9 cellular contexts compared by ENCODE assay signal in the genomic region with DNA sequence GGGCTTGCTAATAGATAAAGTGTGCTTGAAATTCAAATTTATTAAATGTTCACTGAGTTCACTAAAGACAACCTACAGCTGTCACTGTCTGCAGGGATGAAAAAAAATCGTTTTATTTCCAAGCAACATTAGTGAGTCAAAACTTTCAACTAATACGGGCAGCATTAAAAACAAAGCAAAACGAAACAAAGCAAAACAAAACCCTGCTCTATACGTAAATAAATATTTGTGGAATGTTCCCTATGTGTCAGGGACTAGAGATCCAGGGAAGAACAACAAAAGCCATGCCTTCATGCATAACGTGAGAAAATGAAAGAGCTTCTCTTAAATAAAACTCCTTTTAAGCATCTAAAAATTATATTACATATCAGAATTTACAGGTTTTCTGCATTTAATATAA. TPM values are rescaled to one million over a fixed set of nuclear protein-coding genes. Genes with fewer than 3 reads are reported as not detected.
A peak's percentile ranks its signal among the peaks of the same experiment; 100 is the strongest.
DNase-seq lines count a peak whose midpoint lies in the region; ATAC-seq and TF ChIP-seq lines count a peak whose summit lies in the region.
"Had no signal": no experiment of that assay in that cellular context is flagged by ENCODE, and none has a peak within 500 bp of the region (broad histone marks: within the 10 kb centered on the region; RNA-seq: fewer than 3 reads in every experiment).

No MANE protein-coding gene starts in this region.

- H3K36me3 ChIP-seq in ascending aorta (no peaks in the 10 kb centered on the region), liver (ENCODE audit: control insufficient read depth in 4 of 4, insufficient read depth in 3 of 4, low read depth in 1 of 4, low read length in 3 of 4) (no peaks in the 10 kb centered on the region), transverse colon (no peaks in the 10 kb centered on the region)

- ATAC-seq in GM19351 (IDR thresholded peaks at IDR 0.05; ENCODE audit: unreplicated experiment) = no peak
- ATAC-seq in GM21381 (IDR thresholded peaks at IDR 0.05; ENCODE audit: unreplicated experiment) = no peak

- CTCF ChIA-PET in activated naive CD4-positive, alpha-beta T cell treated with anti-CD3 and anti-CD28 coated beads, Interleukin-2, amount 10 ng/mL, durations not matched to agents 7 days and 5 days (lab: Charles Lee) = no interaction called here

- intact Hi-C loops in ascending aorta (cut with DNase I) (no loop called here), transverse colon (cut with DNase I; ENCODE audit: low total_unique reads) (no loop called here)

- H3K36me3 Mint-ChIP-seq in activated naive CD4-positive, alpha-beta T cell treated with anti-CD3 and anti-CD28 coated beads, Interleukin-2, amount 10 ng/mL, durations not matched to agents 7 days and 5 days = no peaks in the 10 kb centered on the region

- H3K9me3 Mint-ChIP-seq in activated naive CD4-positive, alpha-beta T cell treated with anti-CD3 and anti-CD28 coated beads, Interleukin-2, amount 10 ng/mL, durations not matched to agents 7 days and 5 days = no peaks in the 10 kb centered on the region

- peak overlapping the region; percentile 25 for H3K4me3 Mint-ChIP-seq in activated naive CD4-positive, alpha-beta T cell treated with anti-CD3 and anti-CD28 coated beads, Interleukin-2, amount 10 ng/mL, durations not matched to agents 7 days and 5 days

- no peak for TF ChIP-seq POLR2A in transverse colon (IDR thresholded peaks at IDR 0.05)

- no peak for DNase-seq in activated naive CD4-positive, alpha-beta T cell treated with anti-CD3 and anti-CD28 coated beads, Interleukin-2, amount 10 ng/mL, durations not matched to agents 7 days and 5 days
- no peak for DNase-seq in activated naive CD4-positive, alpha-beta T cell treated with anti-CD3 and anti-CD28 coated beads, Interleukin-2, amount 50 U/mL, for 16 hours
- DNase-seq in ascending aorta (ENCODE audit: low spot score in 2 of 2) (no peak), transverse colon (no peak), NCI-H345 (lab: John Stamatoyannopoulos, UW) (no peak)

- no peak overlapping the region for H3K27ac Mint-ChIP-seq in activated naive CD4-positive, alpha-beta T cell treated with anti-CD3 and anti-CD28 coated beads, Interleukin-2, amount 10 ng/mL, durations not matched to agents 7 days and 5 days

- H3K9ac ChIP-seq in liver (ENCODE audit: low read depth in 1 of 2, low read length in 2 of 2) = peak overlapping the region in 1 of 2 donors; percentile 44

- H3K27me3 ChIP-seq in ascending aorta = no peaks in the 10 kb centered on the region
- H3K27me3 ChIP-seq in liver (ENCODE audit: control insufficient read depth in 4 of 4, insufficient read depth in 4 of 4, low read length in 3 of 4) = peaks cover 0 to 7% (median 2%) of the 10 kb centered on the region in 4 donors
- peaks cover 31% of the 10 kb centered on the region for H3K27me3 ChIP-seq in transverse colon

- H3K27ac ChIP-seq in ascending aorta = no peak overlapping the region
- H3K27ac ChIP-seq in liver (ENCODE audit: low read depth in 1 of 2, low read length in 2 of 2) = no peak overlapping the region
- no peak overlapping the region for H3K27ac ChIP-seq in transverse colon

- no peak for TF ChIP-seq RAD21 in liver (IDR thresholded peaks at IDR 0.05)

- peak overlapping the region; percentile 64 for H3K4me3 ChIP-seq in ascending aorta
- peak overlapping the region; percentile 32 to 55 (median 55) for H3K4me3 ChIP-seq in liver (ENCODE audit: low read depth in 1 of 3, low read length in 3 of 3)
- peak overlapping the region; percentile 29 to 57 (median 34) for H3K4me3 ChIP-seq in transverse colon

- TF ChIP-seq EP300 in transverse colon (IDR thresholded peaks at IDR 0.05; ENCODE audit: low read depth) = no peak

- peaks cover 8% of the 10 kb centered on the region for H3K4me1 Mint-ChIP-seq in activated naive CD4-positive, alpha-beta T cell treated with anti-CD3 and anti-CD28 coated beads, Interleukin-2, amount 10 ng/mL, durations not matched to agents 7 days and 5 days

- TF ChIP-seq CTCF in ascending aorta (IDR thresholded peaks at IDR 0.05) (no peak), liver (IDR thresholded peaks at IDR 0.05; ENCODE audit: low read depth, low read length, missing input control) (no peak), transverse colon (IDR thresholded peaks at IDR 0.05) (no peak)

- H3K27me3 Mint-ChIP-seq in activated naive CD4-positive, alpha-beta T cell treated with anti-CD3 and anti-CD28 coated beads, Interleukin-2, amount 10 ng/mL, durations not matched to agents 7 days and 5 days = peaks cover 28% of the 10 kb centered on the region

- in situ Hi-C loops in transverse colon (cut with MboI; ENCODE audit: low pct_ligation_motif_present in 1 of 4, low pct_unique_long_range_greater_than_20kb in 1 of 4, low sequenced_read_pairs in 3 of 4) = no loop called here

- H3K4me1 ChIP-seq in ascending aorta = no peaks in the 10 kb centered on the region
- peaks cover 0 to 13% (median 8%) of the 10 kb centered on the region in 4 donors for H3K4me1 ChIP-seq in liver (ENCODE audit: control insufficient read depth in 4 of 4, insufficient read depth in 4 of 4, low read length in 3 of 4)
- peaks cover 0 to 10% (median 0%) of the 10 kb centered on the region in 4 donors for H3K4me1 ChIP-seq in transverse colon

- 4% methylated on average over 5 of the region's 5 CpGs for WGBS in liver
- 4 to 8% methylated on average over 5 of the region's 5 CpGs for WGBS in transverse colon (ENCODE audit: low coverage in 1 of 2), 2 donors

- H3K9me3 ChIP-seq in ascending aorta (no peaks in the 10 kb centered on the region), liver (ENCODE audit: control insufficient read depth in 4 of 4, low read length in 3 of 4) (no peaks in the 10 kb centered on the region), transverse colon (no peaks in the 10 kb centered on the region)

TF ChIP-seq in liver, 16 proteins besides CTCF, POLR2A, EP300 and RAD21:
- TF ChIP-seq REST (IDR thresholded peaks at IDR 0.05) = no peak
- no peak for TF ChIP-seq YY1 (IDR thresholded peaks at IDR 0.05)
- no peak for TF ChIP-seq EGR1 (IDR thresholded peaks at IDR 0.05; ENCODE audit: low read depth in 2 of 2)
- no peak for TF ChIP-seq TAF1 (conservative IDR thresholded peaks at IDR 0.05)
- no peak for TF ChIP-seq NR2F2 (IDR thresholded peaks at IDR 0.05)
- TF ChIP-seq ZBTB33 (IDR thresholded peaks at IDR 0.05) = no peak
- TF ChIP-seq MAX (IDR thresholded peaks at IDR 0.05) = no peak
- TF ChIP-seq SP1 (IDR thresholded peaks at IDR 0.05) = no peak
- no peak for TF ChIP-seq HNF4G (IDR thresholded peaks at IDR 0.05)
- TF ChIP-seq GABPA (IDR thresholded peaks at IDR 0.05 in 1 of 2, conservative IDR thresholded peaks at IDR 0.05 in 1 of 2) = no peak
- TF ChIP-seq, protein P1, sequence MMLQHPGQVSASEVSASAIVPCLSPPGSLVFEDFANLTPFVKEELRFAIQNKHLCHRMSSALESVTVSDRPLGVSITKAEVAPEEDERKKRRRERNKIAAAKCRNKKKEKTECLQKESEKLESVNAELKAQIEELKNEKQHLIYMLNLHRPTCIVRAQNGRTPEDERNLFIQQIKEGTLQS (IDR thresholded peaks at IDR 0.05) = no peak
- no peak for TF ChIP-seq JUND (IDR thresholded peaks at IDR 0.05)
- TF ChIP-seq RXRA (IDR thresholded peaks at IDR 0.05) = no peak
- TF ChIP-seq FOXA1 (IDR thresholded peaks at IDR 0.05) = no peak
- TF ChIP-seq FOXA2 (IDR thresholded peaks at IDR 0.05) = no peak
- TF ChIP-seq HNF4A (conservative IDR thresholded peaks at IDR 0.05) = no peak

RNA-seq across cellular contexts. Expression of gene NAALAD2, which starts 0.6 kb away (rescaled TPM):
- total RNA-seq in ascending aorta (not detected), liver (1 to 10 TPM; 1.6 to 3.3 TPM), transverse colon (1 to 10 TPM in 1 of 4 donors, under 1 TPM in 1, not detected in 2; 0.55 to 1.3 TPM)
- under 1 TPM; 0.21 to 0.51 TPM for polyA plus RNA-seq in liver

RNA-seq across cellular contexts. Expression of gene UBTFL1, which starts 49.3 kb away (rescaled TPM):
- total RNA-seq in ascending aorta (not detected), liver (not detected), transverse colon (not detected)
- not detected for polyA plus RNA-seq in liver
- total RNA-seq: RPMI7951 had no signal
